In the genomic region with DNA sequence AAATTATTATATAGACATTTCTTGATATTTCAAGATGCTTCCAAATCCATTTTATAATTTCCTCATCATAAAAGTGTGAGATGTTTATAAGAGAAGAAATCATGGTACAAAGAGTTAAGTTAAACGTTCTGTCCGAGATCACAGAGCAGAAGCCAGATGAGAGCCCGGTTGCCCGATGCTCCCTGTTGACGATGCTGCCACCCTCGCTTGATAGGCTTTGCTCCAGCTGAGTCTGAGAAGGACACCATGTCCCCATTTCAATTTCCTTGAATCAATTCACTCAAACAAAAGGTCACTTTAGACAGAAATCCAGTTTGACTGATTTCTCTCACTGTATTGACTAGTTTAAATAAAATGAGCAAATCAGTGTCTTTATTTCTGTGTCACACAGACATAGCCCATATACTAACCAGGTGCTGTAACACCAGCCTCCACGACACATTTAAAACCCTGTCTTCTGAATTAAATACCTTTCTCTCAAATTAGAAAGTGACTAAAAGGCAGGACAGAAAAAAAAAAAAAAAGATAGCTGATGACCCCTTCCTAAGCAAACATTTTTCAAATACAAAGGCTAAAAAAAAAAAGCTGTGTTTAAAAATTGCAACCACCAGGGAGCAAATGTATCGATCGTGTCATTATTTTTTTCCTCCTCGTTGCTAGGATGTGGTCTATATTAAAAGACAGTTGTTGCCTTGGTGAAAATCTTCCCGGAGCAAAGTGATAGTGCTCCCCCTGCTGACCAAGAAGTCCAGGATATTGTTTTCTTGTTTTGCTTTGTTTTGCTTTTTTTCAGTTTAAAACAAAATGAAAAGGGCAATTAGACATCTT, we compare ENCODE assay signal across 8 cellular contexts. TPM values are rescaled to one million over a fixed set of nuclear protein-coding genes. Genes with fewer than 3 reads are reported as not detected.
A peak's percentile ranks its signal among the peaks of the same experiment; 100 is the strongest.
DNase-seq lines count a peak whose midpoint lies in the region; ATAC-seq, FAIRE-seq and TF ChIP-seq lines count a peak whose summit lies in the region.

No MANE protein-coding gene starts in this region.

- H3K4me3 ChIP-seq in kidney (ENCODE audit: low read length in 2 of 2), result peak overlapping the region; percentile 24 to 40

- peak; percentile 72 for TF ChIP-seq CTCF in kidney (IDR thresholded peaks at IDR 0.05; ENCODE audit: borderline replicate concordance, extremely low read depth, insufficient read depth)

- peak; percentile 97 for FAIRE-seq in kidney (lab: Jason Lieb, UNC)

- H3K9ac ChIP-seq in kidney (ENCODE audit: low read length in 2 of 2), result no peak overlapping the region

- H3K36me3 ChIP-seq in kidney (ENCODE audit: control insufficient read depth in 1 of 2, insufficient read depth in 2 of 2, low read length in 2 of 2), result no peaks in the 10 kb centered on the region

- H3K27me3 Mint-ChIP-seq in central memory CD8-positive, alpha-beta T cell, result no peaks in the 10 kb centered on the region

- H3K4me1 Mint-ChIP-seq in central memory CD8-positive, alpha-beta T cell, result no peaks in the 10 kb centered on the region

- H3K9me3 ChIP-seq in kidney (ENCODE audit: control insufficient read depth in 1 of 2, low read length in 2 of 2), result no peaks in the 10 kb centered on the region

- intact Hi-C loops in kidney (cut with DNase I), result loop anchor here (10.0 kb wide), 1 partner anchor 321 kb away; no protein-coding TSS in a partner anchor

- H3K27ac ChIP-seq in kidney (ENCODE audit: low read depth in 2 of 2, low read length in 2 of 2), result no peak overlapping the region

- no peaks in the 10 kb centered on the region for H3K9me3 Mint-ChIP-seq in central memory CD8-positive, alpha-beta T cell

- H3K4me3 Mint-ChIP-seq in central memory CD8-positive, alpha-beta T cell, result peak overlapping the region; percentile 27

- ATAC-seq in HG02610 (IDR thresholded peaks at IDR 0.05; ENCODE audit: unreplicated experiment), result peak; percentile 34
- ATAC-seq in central memory CD8-positive, alpha-beta T cell (replicated peaks; ENCODE audit: extremely low read depth, poor library complexity, severe bottlenecking), result peak; percentile 83
- ATAC-seq in GM19328 (IDR thresholded peaks at IDR 0.05; ENCODE audit: unreplicated experiment), result no peak

- H3K36me3 Mint-ChIP-seq in central memory CD8-positive, alpha-beta T cell (ENCODE audit: insufficient read depth), result peaks cover 1% of the 10 kb centered on the region

- no peak overlapping the region for H3K27ac Mint-ChIP-seq in central memory CD8-positive, alpha-beta T cell (ENCODE audit: low read depth)

- DNase-seq in GM03348 (ENCODE audit: low spot score) (peak; percentile 77), NCI-H187 treated with DMSO at 0.1 percent for 48 hours (lab: John Stamatoyannopoulos, UW) (peak; percentile 76), T-helper 22 cell (ENCODE audit: low read depth) (peak; percentile 21), kidney (peak; percentile 40)
- DNase-seq in central memory CD8-positive, alpha-beta T cell (ENCODE audit: low spot score in 2 of 2), result peak in 1 of 2 donors; percentile 47
- DNase-seq in stimulated activated CD4-positive, alpha-beta T cell treated with anti-CD3 and anti-CD28 coated beads, Interleukin-15, amount 100 ng/mL, for 48 hours (ENCODE audit: low read depth in 2 of 2), result peak; percentile 10 to 20

- no peaks in the 10 kb centered on the region for H3K4me1 ChIP-seq in kidney (ENCODE audit: control insufficient read depth in 1 of 2, insufficient read depth in 1 of 2, low read depth in 1 of 2, low read length in 2 of 2)

RNA-seq across cellular contexts. Expression of a gene that starts 35.2 kb away (rescaled TPM):
- total RNA-seq in kidney, result not detected
- polyA plus RNA-seq in kidney (ENCODE audit: insufficient read depth, low read depth, low replicate concordance), result not detected

RNA-seq across cellular contexts. Expression of a gene that starts 45.6 kb away (rescaled TPM):
- total RNA-seq in kidney, result 29.6 TPM
- polyA plus RNA-seq in kidney (ENCODE audit: insufficient read depth, low read depth, low replicate concordance), result 44.1 TPM
